Comparison of ENCODE assay signal across 18 cellular contexts in genomic region chr4:182825003-182825402, GRCh38.
DNase-seq lines count a peak whose midpoint lies in the region; FAIRE-seq and TF ChIP-seq lines count a peak whose summit lies in the region.
"Had no signal": no experiment of that assay in that cellular context is flagged by ENCODE, and none has a peak within 500 bp of the region (broad histone marks: within the 10 kb centered on the region; RNA-seq: fewer than 3 reads in every experiment).

No MANE protein-coding gene starts in this region.

- WGBS in H1 (ENCODE audit: extremely low coverage in 1 of 2, insufficient coverage in 1 of 2, insufficient read length in 1 of 2, insufficient replicate concordance in 2 of 2, low coverage in 1 of 2, low lambda C conversion rate in 2 of 2, missing lambda C conversion rate in 1 of 2), 2 experiments: 85% methylated on average over 8 of the region's 8 CpGs; no CpG with 5 or more reads in 1 of the 2 experiments

- peak; percentile 40 for DNase-seq in ELF-1 (ENCODE audit: low read depth, low spot score)
- no peak for DNase-seq in H1 (ENCODE audit: low read depth in 1 of 2, low spot score in 2 of 2)
- DNase-seq in osteoblast (ENCODE audit: insufficient read length, low spot score, missing footprints): peak; percentile 11
- no peak for DNase-seq in type B pancreatic cell (ENCODE audit: extremely low spot score, unreplicated experiment)
- no peak for DNase-seq in A172 (ENCODE audit: low spot score)
- DNase-seq in SW 1271 (lab: John Stamatoyannopoulos, UW): no peak
- no peak for DNase-seq in H54 (ENCODE audit: insufficient read length, low spot score)
- no peak for DNase-seq in putamen (ENCODE audit: low spot score)
- DNase-seq: CD8-positive, alpha-beta T cell; COR-L47; DND-41; GF-D8; H9 had no signal

- CTCF ChIA-PET in H1 (lab: Charles Lee; ENCODE audit: partially characterized antibody): interaction anchor here (0.6 to 1.5 kb wide), 2 partner anchors 87 to 214 kb away, joined by 3 to 4 read pairs; no protein-coding TSS in a partner anchor

- H4K8ac ChIP-seq in H1 (ENCODE audit: extremely low read depth, insufficient read depth, low read length): no peak overlapping the region

- no peak for TF ChIP-seq CTCF in H1 (IDR thresholded peaks at IDR 0.05; ENCODE audit: control extremely low read depth in 1 of 3, insufficient read depth in 1 of 3, low read depth in 1 of 3, low read length in 3 of 3)
- TF ChIP-seq CTCF in osteoblast (IDR thresholded peaks at IDR 0.05; ENCODE audit: extremely low read depth, low read depth, low read length): no peak
- TF ChIP-seq CTCF in type B pancreatic cell (conservative IDR thresholded peaks at IDR 0.05): no peak

- no peak overlapping the region for H2BK120ac ChIP-seq in H1 (replicated peaks; ENCODE audit: low read depth, low read length)

- no peak overlapping the region for H3K56ac ChIP-seq in H1 (replicated peaks; ENCODE audit: insufficient read length, low read depth, low read length)

- H2AFZ ChIP-seq in H1 (ENCODE audit: low read length) (no peak overlapping the region), osteoblast (ENCODE audit: low read length) (no peak overlapping the region)

- TF ChIP-seq RAD21 in H1 (IDR thresholded peaks at IDR 0.05 in 1 of 2, conservative IDR thresholded peaks at IDR 0.05 in 1 of 2; ENCODE audit: low read depth in 2 of 2, low read length in 2 of 2): no peak

- H3K9me3 Mint-ChIP-seq in type B pancreatic cell: no peaks in the 10 kb centered on the region
- H3K9me3 Mint-ChIP-seq: CD14-positive monocyte; CD8-positive, alpha-beta T cell; H9 had no signal

- no peak for TF ChIP-seq EP300 in H1 (IDR thresholded peaks at IDR 0.05; ENCODE audit: borderline replicate concordance in 1 of 2, low read depth in 2 of 2, low read length in 2 of 2)

- no peak overlapping the region for H3K18ac ChIP-seq in H1 (ENCODE audit: extremely low read depth, low read length)

- no peak overlapping the region for H3K14ac ChIP-seq in H1 (ENCODE audit: insufficient read length)

- TF ChIP-seq POLR2A in H1 (IDR thresholded peaks at IDR 0.05; ENCODE audit: control extremely low read depth in 1 of 2, low read depth in 2 of 2, low read length in 2 of 2) (no peak), H54 (IDR thresholded peaks at IDR 0.05; ENCODE audit: low read depth, low read length) (no peak)

- H3K9me3 ChIP-seq in H1 (ENCODE audit: insufficient read depth in 2 of 2, low read depth in 1 of 2, low read length in 1 of 2): no peaks in the 10 kb centered on the region
- no peaks in the 10 kb centered on the region for H3K9me3 ChIP-seq in osteoblast (ENCODE audit: low read depth, low read length)

- H3K27ac ChIP-seq in H1 (ENCODE audit: low read depth, low read length) (no peak overlapping the region), osteoblast (ENCODE audit: low read depth, low read length) (no peak overlapping the region)

- H3K27me3 Mint-ChIP-seq in type B pancreatic cell: peaks cover 4% of the 10 kb centered on the region

- no peaks in the 10 kb centered on the region for H4K20me1 ChIP-seq in H1 (replicated peaks in 1 of 2; ENCODE audit: control insufficient read depth in 1 of 2, insufficient read depth in 2 of 2, low read length in 2 of 2)
- no peaks in the 10 kb centered on the region for H4K20me1 ChIP-seq in osteoblast (ENCODE audit: insufficient read depth, low read length)

- H2AK5ac ChIP-seq in H1 (ENCODE audit: low read depth, low read length): no peak overlapping the region

- H3K4me1 Mint-ChIP-seq in type B pancreatic cell (ENCODE audit: unreplicated experiment): peaks cover 24% of the 10 kb centered on the region

- no peaks in the 10 kb centered on the region for H3K23me2 ChIP-seq in H1 (ENCODE audit: low read depth, low read length)

- H3K27me3 ChIP-seq in H1 (replicated peaks in 1 of 4; ENCODE audit: control insufficient read depth in 3 of 4, extremely low read depth in 1 of 4, insufficient read depth in 3 of 4, low read length in 3 of 4) (no peaks in the 10 kb centered on the region), osteoblast (ENCODE audit: insufficient read depth, low read length) (peaks cover 4% of the 10 kb centered on the region)

- no peak overlapping the region for H3K4ac ChIP-seq in H1 (replicated peaks; ENCODE audit: insufficient read length, low read depth, low read length)

- H2BK12ac ChIP-seq in H1 (ENCODE audit: low read depth, low read length): no peak overlapping the region

- H4K5ac ChIP-seq in H1 (ENCODE audit: insufficient read length, low read depth, low read length): no peak overlapping the region

- no peaks in the 10 kb centered on the region for H3K36me3 ChIP-seq in H1 (ENCODE audit: control insufficient read depth in 2 of 4, insufficient read depth in 4 of 4, low read length in 3 of 4)
- no peaks in the 10 kb centered on the region for H3K36me3 ChIP-seq in osteoblast (ENCODE audit: insufficient read depth, low read length)

- no peaks in the 10 kb centered on the region for H3K79me2 ChIP-seq in H1 (ENCODE audit: control insufficient read depth in 1 of 2, insufficient read depth in 2 of 2, low read length in 2 of 2)
- no peaks in the 10 kb centered on the region for H3K79me2 ChIP-seq in osteoblast (ENCODE audit: insufficient read depth, low read length)

- H3K4me3 Mint-ChIP-seq in type B pancreatic cell: no peak overlapping the region
- H3K4me3 Mint-ChIP-seq: B cell; CD14-positive monocyte; CD8-positive, alpha-beta T cell; H9 had no signal

- H2BK5ac ChIP-seq in H1 (ENCODE audit: low read depth, low read length): no peak overlapping the region

- no peak overlapping the region for H2BK20ac ChIP-seq in H1 (ENCODE audit: low read length)

- no peak overlapping the region for H4K91ac ChIP-seq in H1 (replicated peaks; ENCODE audit: insufficient read length, low read length)

- H3K36me3 Mint-ChIP-seq in type B pancreatic cell: no peaks in the 10 kb centered on the region
- H3K36me3 Mint-ChIP-seq: CD14-positive monocyte; CD8-positive, alpha-beta T cell had no signal

- POLR2A ChIA-PET in H1 (lab: Charles Lee; ENCODE audit: partially characterized antibody): no interaction called here

- FAIRE-seq in H1 (lab: Jason Lieb, UNC): no peak
- FAIRE-seq in H54 (lab: Jason Lieb, UNC): no peak
- FAIRE-seq: A204.1, D721Med, GM19239 had no signal

- H2BK15ac ChIP-seq in H1 (ENCODE audit: low read length): 0 out of 2 replicates have a peak overlapping the region, but pooled peaks have one; percentile 12

- no peaks in the 10 kb centered on the region for H3K79me1 ChIP-seq in H1 (ENCODE audit: low read depth, low read length)

- no peak overlapping the region for H3K9ac ChIP-seq in H1 (replicated peaks in 1 of 4; ENCODE audit: extremely low read depth in 1 of 4, low read depth in 3 of 4, low read length in 3 of 4)

- peak overlapping the region; percentile 43 for H3K27ac Mint-ChIP-seq in type B pancreatic cell
- H3K27ac Mint-ChIP-seq: B cell; CD8-positive, alpha-beta T cell had no signal

- H3K4me1 ChIP-seq in H1 (replicated peaks in 1 of 4; ENCODE audit: control insufficient read depth in 3 of 4, insufficient read depth in 4 of 4, low read length in 3 of 4) (peaks cover 0 to 8% (median 2%) of the 10 kb centered on the region in 4 experiments; a peak in 4 of 7 replicates), osteoblast (ENCODE audit: insufficient read depth, low read length) (no peaks in the 10 kb centered on the region)

- no peak overlapping the region for H3K4me2 ChIP-seq in H1 (ENCODE audit: insufficient read depth in 1 of 2, low read depth in 2 of 2, low read length in 2 of 2)
- H3K4me2 ChIP-seq in osteoblast (ENCODE audit: insufficient read depth, low read length): no peak overlapping the region

- no peak overlapping the region for H3K4me3 ChIP-seq in H1 (ENCODE audit: extremely low read depth in 1 of 4, insufficient read depth in 2 of 4, low read depth in 3 of 4, low read length in 4 of 4)
- H3K4me3 ChIP-seq in osteoblast (ENCODE audit: insufficient read depth, low read length): no peak overlapping the region

- H3K23ac ChIP-seq in H1 (ENCODE audit: insufficient read length): no peak overlapping the region

TF ChIP-seq in H1, 55 proteins besides CTCF, POLR2A, EP300 and RAD21 (continues in another document):
- TF ChIP-seq POU5F1 (IDR thresholded peaks at IDR 0.05; ENCODE audit: low read depth, low read length): no peak
- TF ChIP-seq NRF1 (IDR thresholded peaks at IDR 0.05; ENCODE audit: low read depth, low read length): no peak
- no peak for TF ChIP-seq BCL11A (IDR thresholded peaks at IDR 0.05; ENCODE audit: low read depth in 2 of 2, low read length in 2 of 2)
- no peak for TF ChIP-seq ASH2L (IDR thresholded peaks at IDR 0.05; ENCODE audit: low read length)
- TF ChIP-seq EZH2 (IDR thresholded peaks at IDR 0.05; ENCODE audit: low read depth, low read length, severe bottlenecking): no peak
- TF ChIP-seq, protein P1, sequence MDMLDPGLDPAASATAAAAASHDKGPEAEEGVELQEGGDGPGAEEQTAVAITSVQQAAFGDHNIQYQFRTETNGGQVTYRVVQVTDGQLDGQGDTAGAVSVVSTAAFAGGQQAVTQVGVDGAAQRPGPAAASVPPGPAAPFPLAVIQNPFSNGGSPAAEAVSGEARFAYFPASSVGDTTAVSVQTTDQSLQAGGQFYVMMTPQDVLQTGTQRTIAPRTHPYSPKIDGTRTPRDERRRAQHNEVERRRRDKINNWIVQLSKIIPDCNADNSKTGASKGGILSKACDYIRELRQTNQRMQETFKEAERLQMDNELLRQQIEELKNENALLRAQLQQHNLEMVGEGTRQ (IDR thresholded peaks at IDR 0.05; ENCODE audit: low read length): no peak
- no peak for TF ChIP-seq MAX (IDR thresholded peaks at IDR 0.05)
- no peak for TF ChIP-seq MAFK (IDR thresholded peaks at IDR 0.05; ENCODE audit: low read depth, low read length)
- TF ChIP-seq, protein P2, sequence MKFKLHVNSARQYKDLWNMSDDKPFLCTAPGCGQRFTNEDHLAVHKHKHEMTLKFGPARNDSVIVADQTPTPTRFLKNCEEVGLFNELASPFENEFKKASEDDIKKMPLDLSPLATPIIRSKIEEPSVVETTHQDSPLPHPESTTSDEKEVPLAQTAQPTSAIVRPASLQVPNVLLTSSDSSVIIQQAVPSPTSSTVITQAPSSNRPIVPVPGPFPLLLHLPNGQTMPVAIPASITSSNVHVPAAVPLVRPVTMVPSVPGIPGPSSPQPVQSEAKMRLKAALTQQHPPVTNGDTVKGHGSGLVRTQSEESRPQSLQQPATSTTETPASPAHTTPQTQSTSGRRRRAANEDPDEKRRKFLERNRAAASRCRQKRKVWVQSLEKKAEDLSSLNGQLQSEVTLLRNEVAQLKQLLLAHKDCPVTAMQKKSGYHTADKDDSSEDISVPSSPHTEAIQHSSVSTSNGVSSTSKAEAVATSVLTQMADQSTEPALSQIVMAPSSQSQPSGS (IDR thresholded peaks at IDR 0.05; ENCODE audit: low read length): no peak
- no peak for TF ChIP-seq CBX8 (IDR thresholded peaks at IDR 0.05; ENCODE audit: borderline replicate concordance, low read depth, low read length)

Comparison
In these comparisons a context has a peak if more than half of its experiments do, and no peak if none do; other contexts are left out.
1. DNase-seq: peak in ELF-1 (single experiment) and osteoblast (single experiment); none in H1 (0 of 2), type B pancreatic cell (single experiment), A172 (single experiment), SW 1271 (0 of 2), H54 (single experiment) and putamen (single experiment).